Comparison of ENCODE assay signal across 1 cellular context in genomic region chr10:48523820-48524758, GRCh38.
A peak's percentile ranks its signal among the peaks of the same experiment; 100 is the strongest.
TF ChIP-seq lines count a peak whose summit lies in the region.

No MANE protein-coding gene starts in this region.

TF ChIP-seq in HEK293, 187 proteins besides CTCF, POLR2A, EP300 and RAD21 (continued from another document):
- TF ChIP-seq ZBTB44 (tag by site-specific recombination; IDR thresholded peaks at IDR 0.05) (0 out of 2 replicates have a peak, but pooled peaks have one; percentile 16), ZNF341 (tag by site-specific recombination; IDR thresholded peaks at IDR 0.05; ENCODE audit: low read depth) (no peak)
- TF ChIP-seq, protein P1, sequence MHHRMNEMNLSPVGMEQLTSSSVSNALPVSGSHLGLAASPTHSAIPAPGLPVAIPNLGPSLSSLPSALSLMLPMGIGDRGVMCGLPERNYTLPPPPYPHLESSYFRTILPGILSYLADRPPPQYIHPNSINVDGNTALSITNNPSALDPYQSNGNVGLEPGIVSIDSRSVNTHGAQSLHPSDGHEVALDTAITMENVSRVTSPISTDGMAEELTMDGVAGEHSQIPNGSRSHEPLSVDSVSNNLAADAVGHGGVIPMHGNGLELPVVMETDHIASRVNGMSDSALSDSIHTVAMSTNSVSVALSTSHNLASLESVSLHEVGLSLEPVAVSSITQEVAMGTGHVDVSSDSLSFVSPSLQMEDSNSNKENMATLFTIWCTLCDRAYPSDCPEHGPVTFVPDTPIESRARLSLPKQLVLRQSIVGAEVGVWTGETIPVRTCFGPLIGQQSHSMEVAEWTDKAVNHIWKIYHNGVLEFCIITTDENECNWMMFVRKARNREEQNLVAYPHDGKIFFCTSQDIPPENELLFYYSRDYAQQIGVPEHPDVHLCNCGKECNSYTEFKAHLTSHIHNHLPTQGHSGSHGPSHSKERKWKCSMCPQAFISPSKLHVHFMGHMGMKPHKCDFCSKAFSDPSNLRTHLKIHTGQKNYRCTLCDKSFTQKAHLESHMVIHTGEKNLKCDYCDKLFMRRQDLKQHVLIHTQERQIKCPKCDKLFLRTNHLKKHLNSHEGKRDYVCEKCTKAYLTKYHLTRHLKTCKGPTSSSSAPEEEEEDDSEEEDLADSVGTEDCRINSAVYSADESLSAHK (tag by site-specific recombination; IDR thresholded peaks at IDR 0.05), result no peak
